In genomic region chr2:101339236-101339865, GRCh38 we compare ENCODE assay signal across 17 cellular contexts. TPM values are rescaled to one million over a fixed set of nuclear protein-coding genes. Genes with fewer than 3 reads are reported as not detected.
DNase-seq lines count a peak whose midpoint lies in the region; ATAC-seq and TF ChIP-seq lines count a peak whose summit lies in the region.
"Had no signal": no experiment of that assay in that cellular context is flagged by ENCODE, and none has a peak within 500 bp of the region (broad histone marks: within the 10 kb centered on the region; RNA-seq: fewer than 3 reads in every experiment).

No MANE protein-coding gene starts in this region.

- H3K9me3 ChIP-seq in Caco-2 (no peaks in the 10 kb centered on the region), HUES6 (ENCODE audit: control insufficient read depth, insufficient read depth, low read depth, low read length) (no peaks in the 10 kb centered on the region), endodermal cell (ENCODE audit: control insufficient read depth, low read length) (no peaks in the 10 kb centered on the region), neural progenitor cell (ENCODE audit: low read depth) (no peaks in the 10 kb centered on the region), heart right ventricle (no peaks in the 10 kb centered on the region)
- H3K9me3 ChIP-seq: SJCRH30 had no signal

- no peaks in the 10 kb centered on the region for H3K27me3 ChIP-seq in Caco-2 (replicated peaks; ENCODE audit: control insufficient read depth, insufficient read depth, low read length)
- H3K27me3 ChIP-seq in HUES6 (ENCODE audit: control insufficient read depth, insufficient read depth, low read length): no peaks in the 10 kb centered on the region
- H3K27me3 ChIP-seq in endodermal cell (ENCODE audit: control insufficient read depth, insufficient read depth, low read length, poor library complexity, severe bottlenecking): no peaks in the 10 kb centered on the region
- H3K27me3 ChIP-seq in neural progenitor cell: no peaks in the 10 kb centered on the region
- H3K27me3 ChIP-seq in heart right ventricle: no peaks in the 10 kb centered on the region
- H3K27me3 ChIP-seq: SJCRH30 had no signal

- H3K4me1 ChIP-seq in Caco-2 (peaks cover 54% of the 10 kb centered on the region), HUES6 (ENCODE audit: control insufficient read depth, insufficient read depth, low read length) (peaks cover 36% of the 10 kb centered on the region), endodermal cell (ENCODE audit: control insufficient read depth, insufficient read depth, low read length) (no peaks in the 10 kb centered on the region), neural progenitor cell (peaks cover 12% of the 10 kb centered on the region), heart right ventricle (peaks cover 0 to 31% (median 0%) of the 10 kb centered on the region in 9 donors)
- H3K4me1 ChIP-seq: SJCRH30 had no signal

- H3K9me3 Mint-ChIP-seq in Caco-2 (ENCODE audit: unreplicated experiment) (peaks cover 10% of the 10 kb centered on the region), endodermal cell (peaks cover 5% of the 10 kb centered on the region), neural progenitor cell (peaks cover 1% of the 10 kb centered on the region)

- no peaks in the 10 kb centered on the region for H3K36me3 ChIP-seq in Caco-2 (ENCODE audit: control insufficient read depth, insufficient read depth, low read length)
- H3K36me3 ChIP-seq in HUES6 (ENCODE audit: control insufficient read depth, insufficient read depth, low read length): no peaks in the 10 kb centered on the region
- no peaks in the 10 kb centered on the region for H3K36me3 ChIP-seq in endodermal cell (ENCODE audit: control insufficient read depth, insufficient read depth, low read length)
- no peaks in the 10 kb centered on the region for H3K36me3 ChIP-seq in neural progenitor cell
- H3K36me3 ChIP-seq in heart right ventricle: no peaks in the 10 kb centered on the region
- H3K36me3 ChIP-seq: SJCRH30 had no signal

- peaks cover 13% of the 10 kb centered on the region for H3K36me3 Mint-ChIP-seq in Caco-2 (ENCODE audit: insufficient read depth, unreplicated experiment)
- H3K36me3 Mint-ChIP-seq in endodermal cell (ENCODE audit: low read depth): no peaks in the 10 kb centered on the region
- H3K36me3 Mint-ChIP-seq in neural progenitor cell: no peaks in the 10 kb centered on the region

- WGBS in endodermal cell (ENCODE audit: insufficient coverage in 1 of 2, insufficient read length in 1 of 2), 2 experiments: 42 to 47% methylated on average over 3 to 4 of the region's 5 CpGs
- WGBS in heart right ventricle, 2 donors: 89% methylated on average over 5 of the region's 5 CpGs

- no TSS peak for BruUV-seq in Caco-2 (replicated peaks; lab: Mats Ljungman, UMichigan)

- H3K27ac Mint-ChIP-seq in Caco-2 (ENCODE audit: unreplicated experiment) (peak overlapping the region; percentile 78), endodermal cell (peak overlapping the region; percentile 66), neural progenitor cell (no peak overlapping the region)

- peak overlapping the region; percentile 57 for H2AFZ ChIP-seq in neural progenitor cell (replicated peaks)

- CTCF ChIA-PET in Caco-2 (lab: Charles Lee): no interaction called here

- POLR2A ChIA-PET in Caco-2 (lab: Charles Lee): no interaction called here

- no peaks in the 10 kb centered on the region for H3F3A ChIP-seq in neural progenitor cell (ENCODE audit: low read depth)

- H3K4me3 ChIP-seq in Caco-2 (ENCODE audit: low read depth, low read length) (no peak overlapping the region), HUES6 (ENCODE audit: low read depth, low read length) (peak overlapping the region; percentile 28; the same call in 1 of the 2 replicates), endodermal cell (ENCODE audit: low read length) (no peak overlapping the region), neural progenitor cell (no peak overlapping the region), heart right ventricle (no peak overlapping the region)
- H3K4me3 ChIP-seq: SJCRH30 had no signal

- H3K4me1 Mint-ChIP-seq in Caco-2 (ENCODE audit: low read depth, unreplicated experiment) (peaks cover 49% of the 10 kb centered on the region), endodermal cell (peaks cover 27% of the 10 kb centered on the region), neural progenitor cell (peaks cover 8% of the 10 kb centered on the region)

- H3K27me3 Mint-ChIP-seq in Caco-2 (ENCODE audit: insufficient read depth, unreplicated experiment) (no peaks in the 10 kb centered on the region), endodermal cell (ENCODE audit: insufficient read depth) (peaks cover 2% of the 10 kb centered on the region), neural progenitor cell (ENCODE audit: insufficient read depth, low read depth) (peaks cover 9% of the 10 kb centered on the region)

- H3K4me3 Mint-ChIP-seq in Caco-2 (ENCODE audit: unreplicated experiment) (peak overlapping the region; percentile 55), endodermal cell (peak overlapping the region; percentile 34), neural progenitor cell (no peak overlapping the region)

- H3K27ac ChIP-seq in HUES6 (ENCODE audit: low read depth, low read length) (no peak overlapping the region), endodermal cell (ENCODE audit: low read depth, low read length) (no peak overlapping the region), neural progenitor cell (no peak overlapping the region), heart right ventricle (peak overlapping the region in 1 of 10 donors; percentile 76)
- H3K27ac ChIP-seq: C4-2B, RWPE1, SJCRH30 had no signal

- H4K20me1 ChIP-seq in neural progenitor cell (ENCODE audit: low read depth): no peaks in the 10 kb centered on the region

- H3K79me2 ChIP-seq in neural progenitor cell (ENCODE audit: low read depth): no peaks in the 10 kb centered on the region

- peak; percentile 64 to 69 for DNase-seq in Caco-2
- DNase-seq in endodermal cell: no peak
- DNase-seq in neural progenitor cell (ENCODE audit: low spot score): no peak
- DNase-seq in SIG-M5 treated with dmso at 0.1 percent for 504 hours (lab: John Stamatoyannopoulos, UW; ENCODE audit: unreplicated experiment): no peak
- no peak for DNase-seq in heart right ventricle
- DNase-seq: H7, NCI-H1417, NCI-H2029 treated with DMSO at 0.1 percent for 48 hours, NCI-H2171 treated with DMSO at 0.1 percent for 48 hours, NCI-H748 treated with DMSO at 0.1 percent for 48 hours, SJCRH30 had no signal

- H3K4me2 ChIP-seq in neural progenitor cell: peak overlapping the region; percentile 18

- H3K9ac ChIP-seq in HUES6 (ENCODE audit: low read length) (no peak overlapping the region), endodermal cell (ENCODE audit: extremely low read depth, low read length, poor library complexity, severe bottlenecking) (no peak overlapping the region), neural progenitor cell (no peak overlapping the region)

- TF ChIP-seq CTCF in Caco-2 (IDR thresholded peaks at IDR 0.05; ENCODE audit: insufficient read depth in 1 of 2, low read depth in 1 of 2, low read length in 1 of 2, severe bottlenecking in 1 of 2, unreplicated experiment in 1 of 2) (no peak), endodermal cell (conservative IDR thresholded peaks at IDR 0.05) (no peak), neural progenitor cell (IDR thresholded peaks at IDR 0.05) (no peak), heart right ventricle (IDR thresholded peaks at IDR 0.05) (no peak)

- ATAC-seq in GM18498 (IDR thresholded peaks at IDR 0.05; ENCODE audit: unreplicated experiment) (no peak), heart right ventricle (no peak)

- intact Hi-C loops in Caco-2 (cut with micrococcal nuclease; ENCODE audit: unreplicated experiment) (no loop called here), heart right ventricle (cut with DNase I) (no loop called here)

RNA-seq across cellular contexts. Expression of gene RNF149, which starts 30.9 kb away (rescaled TPM):
- total RNA-seq in Caco-2 (2022) (96.8 and 101 TPM in 2 replicates), endodermal cell (10 to 100 TPM; 26.4 to 36.3 TPM), neural progenitor cell (ENCODE audit: low replicate concordance) (28.1 and 35.0 TPM in 2 replicates), heart right ventricle (10 to 100 TPM; 11.0 to 25.5 (median 12.5) TPM)
- 30.9 TPM for polyA plus RNA-seq in endodermal cell (2013, experiment 1 of 2)
- 26.1 TPM for polyA plus RNA-seq in endodermal cell (2013, experiment 2 of 2)
- 10 to 100 TPM; 11.8 to 40.8 TPM for polyA plus RNA-seq in heart right ventricle

RNA-seq across cellular contexts. Expression of gene CREG2, which starts 48.0 kb away (rescaled TPM):
- 119 and 120 TPM in 2 replicates for total RNA-seq in Caco-2 (2022)
- total RNA-seq in endodermal cell: under 1 TPM in 1 of 2 donors, not detected in 1; 0.13 TPM
- polyA plus RNA-seq in endodermal cell (2013, experiment 1 of 2): 0.53 TPM
- polyA plus RNA-seq in endodermal cell (2013, experiment 2 of 2): 0.08 TPM
- total RNA-seq in neural progenitor cell (ENCODE audit: low replicate concordance): 0.28 TPM in 1 of 2 replicates, not detected in the other
- 1 to 10 TPM in 1 of 10 donors, under 1 TPM in 6, not detected in 3; 0.24 to 1.4 (median 0.70) TPM for total RNA-seq in heart right ventricle
- not detected for polyA plus RNA-seq in heart right ventricle
- total RNA-seq: A673, HT-29 had no signal

Comparison
In these comparisons a context has a peak if more than half of its experiments do, and no peak if none do; other contexts are left out.
1. DNase-seq: peak in Caco-2 (2 of 2); none in endodermal cell (single experiment), neural progenitor cell (single experiment), SIG-M5 treated with dmso at 0.1 percent for 504 hours (single experiment) and heart right ventricle (0 of 2).
2. RNA of gene CREG2, which starts 48.0 kb away (total RNA-seq): 119 to 120 TPM in Caco-2; 0.24 to 1.4 TPM in heart right ventricle, 0.13 TPM in endodermal cell and 0.28 TPM in neural progenitor cell; every median in the first group is over 10 times any median in the second.